27 cellular contexts compared by ENCODE assay signal in the genomic region with DNA sequence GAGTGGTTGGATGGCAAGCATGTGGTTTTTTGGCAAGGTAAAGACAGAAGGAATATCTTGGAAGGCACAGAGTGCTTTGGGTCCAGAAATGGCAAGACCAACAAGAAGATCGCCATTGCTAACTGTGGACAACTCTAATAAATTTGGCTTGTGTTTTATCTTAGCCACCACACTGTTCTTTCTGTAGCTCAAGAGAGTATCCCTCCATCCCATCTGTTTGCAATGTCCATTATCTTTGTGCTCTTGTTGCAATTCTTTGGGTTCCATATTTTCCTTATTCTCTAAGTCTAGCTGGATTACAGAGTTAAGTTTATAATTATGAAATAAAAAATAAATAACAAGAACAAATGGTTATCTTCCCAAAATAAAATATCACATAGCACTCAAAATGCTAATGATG.
"Had no signal": no experiment of that assay in that cellular context is flagged by ENCODE, and none has a peak within 500 bp of the region (broad histone marks: within the 10 kb centered on the region; RNA-seq: fewer than 3 reads in every experiment).

No MANE protein-coding gene starts in this region.

- ATAC-seq: effector memory CD8-positive, alpha-beta T cell; esophagus mucosa; foreskin keratinocyte; gastrocnemius medialis; gastroesophageal sphincter; heart left ventricle; heart right ventricle had no signal

- DNase-seq: colonic mucosa; cortex of kidney; dermis blood vessel endothelial cell; dorsolateral prefrontal cortex; effector CD4-positive, alpha-beta T cell; effector CD8-positive, alpha-beta T cell; effector memory CD4-positive, alpha-beta T cell; effector memory CD8-positive, alpha-beta T cell; endodermal cell; esophagus squamous epithelium; foreskin fibroblast; foreskin keratinocyte; foreskin melanocyte; gastrocnemius medialis; glutamatergic neuron; head of caudate nucleus; heart left ventricle; heart right ventricle had no signal

- H3K27ac ChIP-seq: colonic mucosa, coronary artery, dorsolateral prefrontal cortex, epithelial cell of prostate, esophagus muscularis mucosa, esophagus squamous epithelium, foreskin keratinocyte, gastrocnemius medialis, gastroesophageal sphincter, heart left ventricle, heart right ventricle, hepatocyte had no signal

- H3K79me2 ChIP-seq: hepatocyte had no signal

- H3K36me3 ChIP-seq: colonic mucosa, esophagus muscularis mucosa, esophagus squamous epithelium, gastrocnemius medialis, gastroesophageal sphincter, heart left ventricle, heart right ventricle had no signal

- H3K4me2 ChIP-seq: hepatocyte had no signal

- H3K9me3 ChIP-seq: colonic mucosa, esophagus muscularis mucosa, esophagus squamous epithelium, gastrocnemius medialis, gastroesophageal sphincter, heart left ventricle, heart right ventricle had no signal

- H2AFZ ChIP-seq: hepatocyte had no signal

- H3K4me1 ChIP-seq: colonic mucosa, foreskin keratinocyte, gastrocnemius medialis, gastroesophageal sphincter, heart left ventricle, heart right ventricle had no signal

- H3K4me3 ChIP-seq: colonic mucosa, coronary artery, dorsolateral prefrontal cortex, esophagus muscularis mucosa, esophagus squamous epithelium, gastrocnemius medialis, gastroesophageal sphincter, heart left ventricle, heart right ventricle, hepatocyte had no signal

- FAIRE-seq: colon, endometrium, endothelial cell of umbilical vein had no signal

- H3K27me3 ChIP-seq: colonic mucosa, dorsolateral prefrontal cortex, esophagus muscularis mucosa, esophagus squamous epithelium, foreskin keratinocyte, gastrocnemius medialis, gastroesophageal sphincter, hepatocyte had no signal
